ENCODE assay signal across 12 cellular contexts in the genomic region with DNA sequence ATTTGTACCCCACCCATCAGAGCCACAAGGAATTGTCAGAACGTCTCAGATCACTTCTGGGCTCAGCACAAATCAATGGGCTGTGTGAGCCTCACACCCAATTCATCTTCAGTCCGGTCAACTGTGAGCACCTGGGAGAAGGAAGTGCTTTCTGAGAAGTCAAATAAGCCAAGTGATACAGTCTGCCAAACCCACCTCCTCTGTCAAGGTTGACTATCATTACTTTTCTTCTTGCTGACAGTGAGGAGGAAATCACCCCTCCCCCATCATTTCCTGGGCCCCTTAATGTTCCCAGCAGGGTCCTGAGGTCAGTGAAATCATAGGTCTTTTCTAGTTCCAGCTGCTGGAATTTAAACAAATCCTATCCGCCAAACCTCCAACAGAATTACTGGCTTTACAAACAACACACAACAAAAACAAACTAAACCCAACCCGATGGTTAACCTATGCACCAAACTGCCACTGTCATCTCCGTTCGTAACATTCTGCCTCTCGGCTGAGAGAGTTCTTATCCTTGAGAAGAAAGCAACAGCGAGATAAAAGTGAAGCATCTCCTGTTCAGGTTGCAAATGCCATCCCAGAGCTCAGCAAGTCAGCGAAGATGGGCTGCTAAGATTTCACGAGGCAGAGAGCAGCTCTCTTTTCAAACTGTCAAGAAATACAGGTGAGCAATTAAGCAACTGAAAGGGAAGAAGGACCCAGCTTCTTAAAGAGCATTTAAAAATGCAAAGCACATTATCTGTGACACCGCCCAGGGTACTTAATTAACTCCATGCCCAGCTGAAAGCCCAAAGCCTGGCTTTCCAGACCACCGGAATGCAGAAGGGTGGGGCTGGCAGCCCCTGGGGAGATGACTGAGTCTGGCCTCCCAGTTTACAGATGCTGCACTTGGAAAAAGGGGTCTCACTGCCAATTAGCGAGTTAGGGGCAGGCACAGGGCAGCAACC. TPM values are rescaled to one million over a fixed set of nuclear protein-coding genes. Genes with fewer than 3 reads are reported as not detected.
A peak's percentile ranks its signal among the peaks of the same experiment; 100 is the strongest.
DNase-seq lines count a peak whose midpoint lies in the region; ATAC-seq and TF ChIP-seq lines count a peak whose summit lies in the region.
"Had no signal": no experiment of that assay in that cellular context is flagged by ENCODE, and none has a peak within 500 bp of the region (broad histone marks: within the 10 kb centered on the region; RNA-seq: fewer than 3 reads in every experiment).

No MANE protein-coding gene starts in this region.

- no peak for DNase-seq in CD8-positive, alpha-beta T cell
- DNase-seq in adipocyte (ENCODE audit: low read depth) = peak; percentile 47
- DNase-seq in myocyte (ENCODE audit: low read depth) = peak; percentile 65
- no peak for DNase-seq in Ammon's horn (ENCODE audit: low spot score)
- DNase-seq in activated CD4-positive, CD25-positive, alpha-beta regulatory T cell (lab: John Stamatoyannopoulos, UW) = no peak
- DNase-seq in Caco-2 = no peak
- DNase-seq: activated naive CD4-positive, alpha-beta T cell; effector CD4-positive, alpha-beta T cell; heart right ventricle; NCI-H2081 treated with DMSO at 0.1 percent for 48 hours had no signal

- H3K9ac ChIP-seq in HUES6 (ENCODE audit: low read length) = peak overlapping the region; percentile 50
- H3K9ac ChIP-seq in adipocyte (ENCODE audit: low read length) = no peak overlapping the region

- H3K27me3 Mint-ChIP-seq in CD8-positive, alpha-beta T cell (ENCODE audit: low read depth) = no peaks in the 10 kb centered on the region
- peaks cover 3% of the 10 kb centered on the region for H3K27me3 Mint-ChIP-seq in Caco-2 (ENCODE audit: insufficient read depth, unreplicated experiment)

- no peaks in the 10 kb centered on the region for H3K27me3 ChIP-seq in CD8-positive, alpha-beta T cell (ENCODE audit: insufficient read depth, low read length)
- no peaks in the 10 kb centered on the region for H3K27me3 ChIP-seq in HUES6 (ENCODE audit: control insufficient read depth, insufficient read depth, low read length)
- H3K27me3 ChIP-seq in adipocyte (replicated peaks; ENCODE audit: control insufficient read depth, insufficient read depth, low read length) = no peaks in the 10 kb centered on the region
- H3K27me3 ChIP-seq in Caco-2 (replicated peaks; ENCODE audit: control insufficient read depth, insufficient read depth, low read length) = no peaks in the 10 kb centered on the region
- H3K27me3 ChIP-seq: heart right ventricle had no signal

- TF ChIP-seq CTCF in CD8-positive, alpha-beta T cell (IDR thresholded peaks at IDR 0.05) = no peak
- TF ChIP-seq CTCF in Caco-2 (IDR thresholded peaks at IDR 0.05; ENCODE audit: insufficient read depth in 1 of 2, low read depth in 1 of 2, low read length in 1 of 2, severe bottlenecking in 1 of 2, unreplicated experiment in 1 of 2) = no peak

- H3K27ac Mint-ChIP-seq in CD8-positive, alpha-beta T cell = peak overlapping the region; percentile 68
- H3K27ac Mint-ChIP-seq in Caco-2 (ENCODE audit: unreplicated experiment) = no peak overlapping the region

- H3K4me1 Mint-ChIP-seq in CD8-positive, alpha-beta T cell (ENCODE audit: low read depth) = peaks cover 44% of the 10 kb centered on the region
- H3K4me1 Mint-ChIP-seq in Caco-2 (ENCODE audit: low read depth, unreplicated experiment) = no peaks in the 10 kb centered on the region

- no peaks in the 10 kb centered on the region for H3K36me3 ChIP-seq in CD8-positive, alpha-beta T cell (ENCODE audit: insufficient read depth, low read length)
- H3K36me3 ChIP-seq in HUES6 (ENCODE audit: control insufficient read depth, insufficient read depth, low read length) (no peaks in the 10 kb centered on the region), adipocyte (ENCODE audit: control insufficient read depth, insufficient read depth, low read length, severe bottlenecking) (no peaks in the 10 kb centered on the region), Caco-2 (ENCODE audit: control insufficient read depth, insufficient read depth, low read length) (no peaks in the 10 kb centered on the region)

- intact Hi-C loops in CD8-positive, alpha-beta T cell (cut with DNase I, micrococcal nuclease) = no loop called here
- intact Hi-C loops in Caco-2 (cut with micrococcal nuclease; ENCODE audit: unreplicated experiment) = no loop called here

- H3K36me3 Mint-ChIP-seq in CD8-positive, alpha-beta T cell = no peaks in the 10 kb centered on the region
- no peaks in the 10 kb centered on the region for H3K36me3 Mint-ChIP-seq in Caco-2 (ENCODE audit: insufficient read depth, unreplicated experiment)

- CTCF ChIA-PET in CD8-positive, alpha-beta T cell (lab: Charles Lee) = interaction anchor here (1.2 to 1.5 kb wide), 3 partner anchors 24 to 162 kb away, joined by 3 to 7 read pairs (median 4); partner anchors contain the start of gene NOL7
- CTCF ChIA-PET in Caco-2 (lab: Charles Lee) = no interaction called here

- peaks cover 23% of the 10 kb centered on the region for H3K4me1 ChIP-seq in CD8-positive, alpha-beta T cell (ENCODE audit: insufficient read depth, low read length)
- H3K4me1 ChIP-seq in HUES6 (ENCODE audit: control insufficient read depth, insufficient read depth, low read length) (peaks cover 37% of the 10 kb centered on the region), adipocyte (ENCODE audit: control insufficient read depth, insufficient read depth, low read length) (no peaks in the 10 kb centered on the region), Caco-2 (no peaks in the 10 kb centered on the region)

- H3K4me3 ChIP-seq in CD8-positive, alpha-beta T cell (ENCODE audit: low read depth, low read length) = peak overlapping the region; percentile 1
- H3K4me3 ChIP-seq in HUES6 (ENCODE audit: low read depth, low read length) (peak overlapping the region; percentile 19; the same call in 1 of the 2 replicates), adipocyte (ENCODE audit: low read length) (no peak overlapping the region), Caco-2 (ENCODE audit: low read depth, low read length) (no peak overlapping the region)
- H3K4me3 ChIP-seq: heart right ventricle had no signal

- H3K4me3 Mint-ChIP-seq in CD8-positive, alpha-beta T cell = peak overlapping the region; percentile 67
- no peak overlapping the region for H3K4me3 Mint-ChIP-seq in Caco-2 (ENCODE audit: unreplicated experiment)

- POLR2A ChIA-PET in CD8-positive, alpha-beta T cell (lab: Charles Lee) = interaction anchor here (1.6 kb wide), 1 partner anchor 105 kb away, joined by 4 read pairs; no protein-coding TSS in a partner anchor
- POLR2A ChIA-PET in Caco-2 (lab: Charles Lee) = no interaction called here

- BruUV-seq in Caco-2 (replicated peaks; lab: Mats Ljungman, UMichigan) = no TSS peak

- no peaks in the 10 kb centered on the region for H3K9me3 ChIP-seq in CD8-positive, alpha-beta T cell (ENCODE audit: low read length)
- no peaks in the 10 kb centered on the region for H3K9me3 ChIP-seq in HUES6 (ENCODE audit: control insufficient read depth, insufficient read depth, low read depth, low read length)
- no peaks in the 10 kb centered on the region for H3K9me3 ChIP-seq in adipocyte (ENCODE audit: control insufficient read depth, low read length)
- no peaks in the 10 kb centered on the region for H3K9me3 ChIP-seq in Caco-2

- H3K9me3 Mint-ChIP-seq in CD8-positive, alpha-beta T cell = no peaks in the 10 kb centered on the region
- no peaks in the 10 kb centered on the region for H3K9me3 Mint-ChIP-seq in Caco-2 (ENCODE audit: unreplicated experiment)

- ATAC-seq in CD8-positive, alpha-beta T cell = peak; percentile 40
- ATAC-seq in HG02970 (IDR thresholded peaks at IDR 0.05; ENCODE audit: low FRiP score, unreplicated experiment) = no peak

- no peak overlapping the region for H3K27ac ChIP-seq in CD8-positive, alpha-beta T cell (ENCODE audit: low read depth, low read length)
- no peak overlapping the region for H3K27ac ChIP-seq in HUES6 (ENCODE audit: low read depth, low read length)

RNA-seq across cellular contexts. Expression of gene GFOD1, which starts 24.7 kb away (rescaled TPM):
- 1 to 10 TPM; 5.6 to 7.6 TPM for total RNA-seq in CD8-positive, alpha-beta T cell
- 2.3 and 2.8 TPM in 2 replicates for total RNA-seq in myocyte
- polyA plus RNA-seq in myocyte (2012) = 1.7 TPM
- total RNA-seq in Caco-2 (2022) = 0.65 and 0.84 TPM in 2 replicates

Comparison
In these comparisons a context has a peak if more than half of its experiments do, and no peak if none do; other contexts are left out.
1. DNase-seq: peak in adipocyte (single experiment) and myocyte (single experiment); none in CD8-positive, alpha-beta T cell (0 of 7), Ammon's horn (single experiment), activated CD4-positive, CD25-positive, alpha-beta regulatory T cell (0 of 4) and Caco-2 (0 of 2).
2. H3K4me3 ChIP-seq: peak in CD8-positive, alpha-beta T cell (single experiment) and HUES6 (single experiment); none in adipocyte (single experiment) and Caco-2 (single experiment).